8 cellular contexts compared by ENCODE assay signal in genomic region chr17:78879679-78880186, GRCh38. TPM values are rescaled to one million over a fixed set of nuclear protein-coding genes. Genes with fewer than 3 reads are reported as not detected.
A peak's percentile ranks its signal among the peaks of the same experiment; 100 is the strongest.
DNase-seq lines count a peak whose midpoint lies in the region; ATAC-seq and TF ChIP-seq lines count a peak whose summit lies in the region.

No MANE protein-coding gene starts in this region.

- peak; percentile 8 for ATAC-seq in lung (ENCODE audit: insufficient read depth, low FRiP score)
- no peak for ATAC-seq in GM21576 (IDR thresholded peaks at IDR 0.05; ENCODE audit: unreplicated experiment)

- H3K27ac Mint-ChIP-seq in brain (peak overlapping the region; percentile 16 to 93 (median 54)), glutamatergic neuron (ENCODE audit: unreplicated experiment) (no peak overlapping the region)

- peaks cover 15% of the 10 kb centered on the region for H3K36me3 Mint-ChIP-seq in brain
- peaks cover 4% of the 10 kb centered on the region for H3K36me3 Mint-ChIP-seq in glutamatergic neuron (ENCODE audit: unreplicated experiment)

- DNase-seq in activated naive CD4-positive, alpha-beta T cell treated with Interleukin-2 at 50 U/mL for 16 hours: peak; percentile 11
- DNase-seq in activated naive CD4-positive, alpha-beta T cell (lab: John Stamatoyannopoulos, UW): no peak
- peak; percentile 58 for DNase-seq in lung (ENCODE audit: low spot score)
- DNase-seq in substantia nigra (lab: John Stamatoyannopoulos, UW): peak in 8 of 49 donors; percentile 20 to 71 (median 34)
- DNase-seq in glutamatergic neuron: no peak
- no peak for DNase-seq in BE2C

- H3K4me1 ChIP-seq in lung (ENCODE audit: control insufficient read depth in 2 of 2, insufficient read depth in 2 of 2, low read length in 2 of 2) (peaks cover 23 to 37% of the 10 kb centered on the region in 2 donors), BE2C (peaks cover 32% of the 10 kb centered on the region)

- H3K27ac ChIP-seq in lung (ENCODE audit: low read depth in 1 of 2, low read length in 1 of 2) (peak overlapping the region; percentile 89 to 92), substantia nigra (ENCODE audit: low read depth, low read length, poor library complexity, severe bottlenecking) (peak overlapping the region; percentile 91)

- H3K27me3 Mint-ChIP-seq in brain (no peaks in the 10 kb centered on the region), glutamatergic neuron (ENCODE audit: unreplicated experiment) (peaks cover 15% of the 10 kb centered on the region)

- no peaks in the 10 kb centered on the region for H3K9me3 Mint-ChIP-seq in brain
- H3K9me3 Mint-ChIP-seq in glutamatergic neuron (ENCODE audit: unreplicated experiment): peaks cover 9% of the 10 kb centered on the region

- WGBS in lung, 2 donors: 20 to 38% methylated on average over 26 of the region's 26 CpGs

- peaks cover 0 to 1% of the 10 kb centered on the region in 2 donors for H3K36me3 ChIP-seq in lung (ENCODE audit: control insufficient read depth in 2 of 2, insufficient read depth in 2 of 2, low read length in 2 of 2)
- no peaks in the 10 kb centered on the region for H3K36me3 ChIP-seq in BE2C

- no peak for TF ChIP-seq CTCF in brain (conservative IDR thresholded peaks at IDR 0.05)
- TF ChIP-seq CTCF in lung (IDR thresholded peaks at IDR 0.05; ENCODE audit: control extremely low read depth, extremely low read depth): no peak
- TF ChIP-seq CTCF in glutamatergic neuron (IDR thresholded peaks at IDR 0.05; ENCODE audit: partially characterized antibody, unreplicated experiment): no peak
- TF ChIP-seq CTCF in BE2C (IDR thresholded peaks at IDR 0.05; ENCODE audit: low read depth, low read length): no peak

- H3K4me3 Mint-ChIP-seq in brain (peak overlapping the region in 3 of 5 experiments; percentile 5 to 47 (median 18)), glutamatergic neuron (ENCODE audit: unreplicated experiment) (no peak overlapping the region)

- H3K4me3 ChIP-seq in lung (no peak overlapping the region), BE2C (ENCODE audit: low read depth, low read length) (no peak overlapping the region)

- no peaks in the 10 kb centered on the region for H3K27me3 ChIP-seq in lung (ENCODE audit: control insufficient read depth, insufficient read depth)
- H3K27me3 ChIP-seq in BE2C: no peaks in the 10 kb centered on the region

- H3K9me3 ChIP-seq in lung (ENCODE audit: control insufficient read depth in 2 of 2, insufficient read depth in 1 of 2, low read length in 1 of 2) (no peaks in the 10 kb centered on the region), BE2C (no peaks in the 10 kb centered on the region)

- H3K4me1 Mint-ChIP-seq in brain: peaks cover 92% of the 10 kb centered on the region
- H3K4me1 Mint-ChIP-seq in glutamatergic neuron (ENCODE audit: low read depth, unreplicated experiment): peaks cover 40% of the 10 kb centered on the region

RNA-seq across cellular contexts. Expression of gene CEP295NL, which starts 23.3 kb away (rescaled TPM):
- polyA plus RNA-seq in brain (ENCODE audit: insufficient read depth, low read depth, low replicate concordance) (0.20 TPM), lung (1 to 10 TPM in 1 of 2 donors, under 1 TPM in 1; 0.39 to 1.7 TPM)
- total RNA-seq in lung (1 to 10 TPM; 8.2 to 8.3 TPM), glutamatergic neuron (ENCODE audit: unreplicated experiment) (6.4 TPM)
- polyA plus RNA-seq in BE2C (2012; ENCODE audit: insufficient read depth, insufficient read length, low read depth): 0.62 TPM

RNA-seq across cellular contexts. Expression of gene USP36, which starts 39.1 kb away (rescaled TPM):
- polyA plus RNA-seq in brain (ENCODE audit: insufficient read depth, low read depth, low replicate concordance): 24.7 TPM
- total RNA-seq in lung: 10 to 100 TPM; 56.4 to 61.5 TPM
- polyA plus RNA-seq in lung: 10 to 100 TPM; 22.2 to 33.3 TPM
- total RNA-seq in glutamatergic neuron (ENCODE audit: unreplicated experiment): 45.3 TPM
- 110 TPM for polyA plus RNA-seq in BE2C (2012; ENCODE audit: insufficient read depth, insufficient read length, low read depth)

RNA-seq across cellular contexts. Expression of gene TIMP2, which starts 45.5 kb away (rescaled TPM):
- polyA plus RNA-seq in brain (ENCODE audit: insufficient read depth, low read depth, low replicate concordance) (314 TPM), lung (10 to 100 TPM; 47.5 to 88.2 TPM)
- total RNA-seq in lung (100 to 1,000 TPM in 1 of 2 donors, 10 to 100 TPM in 1; 95.6 to 176 TPM), glutamatergic neuron (ENCODE audit: unreplicated experiment) (121 TPM)
- 93.4 TPM for polyA plus RNA-seq in BE2C (2012; ENCODE audit: insufficient read depth, insufficient read length, low read depth)

Comparison
In these comparisons a context has a peak if more than half of its experiments do, and no peak if none do; other contexts are left out.
1. DNase-seq: peak in activated naive CD4-positive, alpha-beta T cell treated with Interleukin-2 at 50 U/mL for 16 hours (single experiment) and lung (single experiment); none in activated naive CD4-positive, alpha-beta T cell (0 of 4), glutamatergic neuron (single experiment) and BE2C (single experiment).